Comparison of ENCODE assay signal across 12 cellular contexts in genomic region chr4:104489731-104490095, GRCh38. TPM values are rescaled to one million over a fixed set of nuclear protein-coding genes. Genes with fewer than 3 reads are reported as not detected.
DNase-seq lines count a peak whose midpoint lies in the region; ATAC-seq and TF ChIP-seq lines count a peak whose summit lies in the region.
"Had no signal": no experiment of that assay in that cellular context is flagged by ENCODE, and none has a peak within 500 bp of the region (broad histone marks: within the 10 kb centered on the region; RNA-seq: fewer than 3 reads in every experiment).

No MANE protein-coding gene starts in this region.

- DNase-seq in GM10266 (ENCODE audit: extremely low spot score): peak; percentile 23
- no peak for DNase-seq in NCI-H774 (lab: John Stamatoyannopoulos, UW)
- DNase-seq in RKO (ENCODE audit: low spot score): no peak
- DNase-seq in COR-L47 (lab: John Stamatoyannopoulos, UW): no peak
- no peak for DNase-seq in DMS79 treated with DMSO at 0.1 percent for 48 hours (lab: John Stamatoyannopoulos, UW)
- DNase-seq: activated CD4-positive, alpha-beta memory T cell treated with anti-CD3 and anti-CD28 coated beads, Interleukin-2, amount 10 ng/mL, durations not matched to agents 7 days and 5 days; NCI-H2029 treated with DMSO at 0.1 percent for 48 hours had no signal

- peak; percentile 24 for ATAC-seq in GM21381 (IDR thresholded peaks at IDR 0.05; ENCODE audit: unreplicated experiment)
- ATAC-seq in HG03103 (IDR thresholded peaks at IDR 0.05; ENCODE audit: low read depth, unreplicated experiment): peak; percentile 29
- ATAC-seq in gastroesophageal sphincter: no peak

- peak overlapping the region; percentile 59 to 93 (median 90) for H3K27ac ChIP-seq in gastroesophageal sphincter

- no peaks in the 10 kb centered on the region for H3K36me3 ChIP-seq in gastroesophageal sphincter
- H3K36me3 ChIP-seq: ascending aorta had no signal

- no peaks in the 10 kb centered on the region for H3K27me3 ChIP-seq in gastroesophageal sphincter
- H3K27me3 ChIP-seq: ascending aorta had no signal

- peaks cover 0 to 47% (median 0%) of the 10 kb centered on the region in 3 donors for H3K4me1 ChIP-seq in gastroesophageal sphincter
- H3K4me1 ChIP-seq: ascending aorta had no signal

- no peak for TF ChIP-seq EP300 in gastroesophageal sphincter (IDR thresholded peaks at IDR 0.05)

- no peaks in the 10 kb centered on the region for H3K9me3 ChIP-seq in gastroesophageal sphincter
- H3K9me3 ChIP-seq: ascending aorta had no signal

- no peak for TF ChIP-seq POLR2A in gastroesophageal sphincter (IDR thresholded peaks at IDR 0.05)

- TF ChIP-seq CTCF in GM10266 (IDR thresholded peaks at IDR 0.05; ENCODE audit: control insufficient read depth, insufficient read depth, low read depth, missing control alignments) (no peak), gastroesophageal sphincter (IDR thresholded peaks at IDR 0.05) (no peak)

- peak overlapping the region in 1 of 2 donors; percentile 78 for H3K4me3 ChIP-seq in gastroesophageal sphincter

RNA-seq across cellular contexts. Expression of gene CXXC4, which starts 5.0 kb away (rescaled TPM):
- total RNA-seq in gastroesophageal sphincter: 1 to 10 TPM in 3 of 4 donors, under 1 TPM in 1; 0.40 to 4.8 (median 3.0) TPM
- total RNA-seq: activated CD4-positive, alpha-beta memory T cell treated with anti-CD3 and anti-CD28 coated beads, Interleukin-2, amount 10 ng/mL, durations not matched to agents 7 days and 5 days; ascending aorta; B cell had no signal
